Comparison of ENCODE assay signal across 8 cellular contexts in the genomic region with DNA sequence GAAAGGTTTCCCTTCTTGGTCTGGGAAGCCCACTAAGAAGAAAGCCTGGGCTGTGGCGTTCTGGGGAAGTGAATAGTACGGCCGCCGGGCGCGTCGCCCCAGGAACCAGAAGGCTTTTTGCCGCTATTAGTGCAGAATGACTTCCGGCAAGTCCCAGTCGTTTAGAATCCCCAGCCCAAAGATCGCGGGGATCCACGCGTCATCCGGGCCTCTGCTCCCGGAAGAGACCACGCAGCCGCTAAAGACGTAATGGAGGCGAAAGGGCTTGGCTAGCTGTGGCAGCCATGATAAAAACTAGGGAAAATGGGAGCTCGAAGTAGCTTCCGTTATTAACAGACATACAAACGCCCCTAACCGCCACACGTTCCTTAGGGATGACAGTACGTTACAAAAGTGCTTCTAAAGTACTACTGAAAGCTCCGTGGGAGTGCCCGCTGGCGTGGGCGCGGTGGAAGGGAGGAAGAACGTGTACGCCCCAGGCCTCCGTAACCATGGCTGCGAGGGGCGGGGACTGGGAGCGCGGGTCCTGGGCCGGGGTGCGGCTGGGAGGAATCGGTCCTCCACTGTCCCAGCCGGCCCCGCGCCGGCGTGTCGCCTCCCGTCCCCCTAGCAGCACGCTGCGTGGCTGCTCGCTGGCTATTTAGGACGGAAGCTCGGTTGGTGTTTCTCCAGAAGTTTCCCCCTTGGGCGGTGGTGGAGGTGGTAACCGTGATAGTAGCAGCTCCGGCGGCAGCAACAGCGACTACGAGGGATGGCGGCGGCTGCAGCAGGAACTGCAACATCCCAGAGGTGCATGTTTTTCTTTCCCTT. TPM values are rescaled to one million over a fixed set of nuclear protein-coding genes. Genes with fewer than 3 reads are reported as not detected.
DNase-seq lines count a peak whose midpoint lies in the region; ATAC-seq and TF ChIP-seq lines count a peak whose summit lies in the region.

Gene SUGT1, plus strand, starts transcription at position 667 of the 810 bp plus-strand sequence. Its CDS starts 85 bp downstream, at position 752.

- no peak within 1 kb of the TSS for H3K4me3 Mint-ChIP-seq in GM23338
- H3K4me3 Mint-ChIP-seq in activated T-helper 1 cell treated with anti-CD3 and anti-CD28 coated beads, Interleukin-12 subunit alpha, Interleukin-12 subunit beta, Interleukin-2, Interleukin-4 antibody, amounts not matched to agents 30 ng/mL and 10 ng/mL and 1 ng/mL, durations not matched to agents 14 hours and 24 hours and 36 hours: no peak within 1 kb of the TSS
- H3K4me3 Mint-ChIP-seq in naive thymus-derived CD4-positive, alpha-beta T cell: no peak within 1 kb of the TSS
- H3K4me3 Mint-ChIP-seq in stimulated activated naive B cell treated with anti-CD40 and anti-IgM and Interleukin-4, amounts not matched to agents 10 μg/mL and 1 μg/mL and 100 μg/mL, for 72 hours: no peak within 1 kb of the TSS

- intact Hi-C loops in activated T-helper 1 cell treated with anti-CD3 and anti-CD28 coated beads, Interleukin-12 subunit alpha, Interleukin-12 subunit beta, Interleukin-2, Interleukin-4 antibody, amounts not matched to agents 30 ng/mL and 10 ng/mL and 1 ng/mL, durations not matched to agents 14 hours and 24 hours and 36 hours (cut with micrococcal nuclease): loop anchor here (1.0 to 5.0 kb wide), 10 partner anchors 13 to 1200 kb away; partner anchors contain the start of genes ALG11, CKAP2, INTS6 and VPS36
- intact Hi-C loops in naive thymus-derived CD4-positive, alpha-beta T cell (cut with micrococcal nuclease): loop anchor here (1.0 kb wide), 9 partner anchors 13 to 1199 kb away; partner anchors contain the start of genes ALG11 (in 2 of the 2), CKAP2 (in 2 of the 2), INTS6 (in 2 of the 2) and VPS36 (in 2 of the 2)

- CTCF ChIA-PET in naive thymus-derived CD4-positive, alpha-beta T cell (lab: Charles Lee): interaction anchor here (0.7 to 2.1 kb wide), 5 partner anchors 9 to 202 kb away, joined by 3 to 25 read pairs (median 4); no protein-coding TSS in a partner anchor

- H3K4me3 ChIP-seq in GM23338: peak within 1 kb of the TSS; percentile 94
- H3K4me3 ChIP-seq in fibroblast of lung (replicated peaks in 1 of 4; ENCODE audit: control extremely low read depth in 1 of 4, insufficient read depth in 1 of 4, low read depth in 3 of 4, low read length in 4 of 4): peak within 1 kb of the TSS; percentile 93 to 99 (median 94)
- peak within 1 kb of the TSS; percentile 87 for H3K4me3 ChIP-seq in naive thymus-derived CD4-positive, alpha-beta T cell (ENCODE audit: low read length)

- H3K36me3 Mint-ChIP-seq in GM23338 (ENCODE audit: low read depth): peaks cover 22% of the 10 kb centered on the region
- H3K36me3 Mint-ChIP-seq in activated T-helper 1 cell treated with anti-CD3 and anti-CD28 coated beads, Interleukin-12 subunit alpha, Interleukin-12 subunit beta, Interleukin-2, Interleukin-4 antibody, amounts not matched to agents 30 ng/mL and 10 ng/mL and 1 ng/mL, durations not matched to agents 14 hours and 24 hours and 36 hours (ENCODE audit: low read depth): peaks cover 16% of the 10 kb centered on the region
- peaks cover 0 to 20% (median 6%) of the 10 kb centered on the region in 5 donors for H3K36me3 Mint-ChIP-seq in naive thymus-derived CD4-positive, alpha-beta T cell
- peaks cover 6 to 13% of the 10 kb centered on the region in 2 donors for H3K36me3 Mint-ChIP-seq in stimulated activated naive B cell treated with anti-CD40 and anti-IgM and Interleukin-4, amounts not matched to agents 10 μg/mL and 1 μg/mL and 100 μg/mL, for 72 hours

- peak within 1 kb of the TSS; percentile 98 for H3K9ac ChIP-seq in fibroblast of lung (ENCODE audit: insufficient read depth, low read length)

- no peaks in the 10 kb centered on the region for H3K27me3 Mint-ChIP-seq in GM23338 (ENCODE audit: insufficient read depth, low read depth, poor library complexity)
- no peaks in the 10 kb centered on the region for H3K27me3 Mint-ChIP-seq in activated T-helper 1 cell treated with anti-CD3 and anti-CD28 coated beads, Interleukin-12 subunit alpha, Interleukin-12 subunit beta, Interleukin-2, Interleukin-4 antibody, amounts not matched to agents 30 ng/mL and 10 ng/mL and 1 ng/mL, durations not matched to agents 14 hours and 24 hours and 36 hours (ENCODE audit: insufficient read depth)
- H3K27me3 Mint-ChIP-seq in naive thymus-derived CD4-positive, alpha-beta T cell: no peaks in the 10 kb centered on the region
- no peaks in the 10 kb centered on the region for H3K27me3 Mint-ChIP-seq in stimulated activated naive B cell treated with anti-CD40 and anti-IgM and Interleukin-4, amounts not matched to agents 10 μg/mL and 1 μg/mL and 100 μg/mL, for 72 hours

- TF ChIP-seq CTCF in GM23338 (conservative IDR thresholded peaks at IDR 0.05; ENCODE audit: low read depth in 2 of 2) (peak; percentile 31 to 51), fibroblast of lung (conservative IDR thresholded peaks at IDR 0.05 in 1 of 2, IDR thresholded peaks at IDR 0.05 in 1 of 2; ENCODE audit: low read depth in 1 of 2, low read length in 2 of 2) (peak; percentile 58 to 68)

- peak within 1 kb of the TSS; percentile 96 for H3K27ac ChIP-seq in GM23338 (ENCODE audit: low read depth)
- peak within 1 kb of the TSS; percentile 100 for H3K27ac ChIP-seq in fibroblast of lung (ENCODE audit: insufficient read depth, low read length)
- peak within 1 kb of the TSS; percentile 94 for H3K27ac ChIP-seq in naive thymus-derived CD4-positive, alpha-beta T cell (ENCODE audit: low read depth, low read length)

- peak; percentile 97 for DNase-seq in EL
- peak; percentile 97 for DNase-seq in GM23338 (ENCODE audit: low spot score)
- peak; percentile 98 for DNase-seq in LHCN-M2 (ENCODE audit: low read depth)
- peak; percentile 97 for DNase-seq in RPMI7951 (ENCODE audit: low read depth)
- DNase-seq in activated T-helper 1 cell treated with anti-CD3 and anti-CD28 coated beads, Interleukin-12 subunit alpha, Interleukin-12 subunit beta, Interleukin-2, Interleukin-4 antibody, amounts not matched to agents 30 ng/mL and 10 ng/mL and 1 ng/mL, durations not matched to agents 14 hours and 24 hours and 36 hours (ENCODE audit: low spot score): peak; percentile 93
- peak; percentile 98 for DNase-seq in fibroblast of lung (ENCODE audit: low read depth in 2 of 2)
- DNase-seq in naive thymus-derived CD4-positive, alpha-beta T cell: peak; percentile 90 to 97 (median 95)
- peak; percentile 97 for DNase-seq in stimulated activated naive B cell treated with anti-CD40 and anti-IgM and Interleukin-4, amounts not matched to agents 10 μg/mL and 1 μg/mL and 100 μg/mL, for 72 hours

- H3K36me3 ChIP-seq in GM23338 (ENCODE audit: insufficient read depth) (no peaks in the 10 kb centered on the region), fibroblast of lung (ENCODE audit: control insufficient read depth, insufficient read depth, low read length) (peaks cover 2% of the 10 kb centered on the region)
- H3K36me3 ChIP-seq in naive thymus-derived CD4-positive, alpha-beta T cell (ENCODE audit: control insufficient read depth in 2 of 3, insufficient read depth in 3 of 3, low read length in 3 of 3): peaks cover 0 to 6% (median under 1%) of the 10 kb centered on the region in 3 experiments

- H3K27me3 ChIP-seq in GM23338 (ENCODE audit: insufficient read depth): no peaks in the 10 kb centered on the region
- no peaks in the 10 kb centered on the region for H3K27me3 ChIP-seq in fibroblast of lung (ENCODE audit: control insufficient read depth, insufficient read depth, low read length)
- no peaks in the 10 kb centered on the region for H3K27me3 ChIP-seq in naive thymus-derived CD4-positive, alpha-beta T cell (ENCODE audit: control insufficient read depth in 2 of 2, insufficient read depth in 2 of 2, low read length in 2 of 2)

- H3K9me2 ChIP-seq in GM23338 (ENCODE audit: insufficient read depth): no peaks in the 10 kb centered on the region

- peaks cover 3% of the 10 kb centered on the region; the same call in 1 of the 3 replicates for H3K4me1 Mint-ChIP-seq in GM23338
- H3K4me1 Mint-ChIP-seq in activated T-helper 1 cell treated with anti-CD3 and anti-CD28 coated beads, Interleukin-12 subunit alpha, Interleukin-12 subunit beta, Interleukin-2, Interleukin-4 antibody, amounts not matched to agents 30 ng/mL and 10 ng/mL and 1 ng/mL, durations not matched to agents 14 hours and 24 hours and 36 hours (ENCODE audit: low read depth): peaks cover 15% of the 10 kb centered on the region
- peaks cover 6 to 18% (median 13%) of the 10 kb centered on the region in 7 donors for H3K4me1 Mint-ChIP-seq in naive thymus-derived CD4-positive, alpha-beta T cell
- peaks cover 5 to 7% of the 10 kb centered on the region in 2 donors for H3K4me1 Mint-ChIP-seq in stimulated activated naive B cell treated with anti-CD40 and anti-IgM and Interleukin-4, amounts not matched to agents 10 μg/mL and 1 μg/mL and 100 μg/mL, for 72 hours

- no peaks in the 10 kb centered on the region for H4K20me1 ChIP-seq in GM23338 (replicated peaks; ENCODE audit: insufficient read depth)
- H4K20me1 ChIP-seq in fibroblast of lung (ENCODE audit: control insufficient read depth, extremely low read depth, insufficient read depth, low read length): no peaks in the 10 kb centered on the region

- POLR2A ChIA-PET in naive thymus-derived CD4-positive, alpha-beta T cell (lab: Charles Lee): interaction anchor here (0.6 to 4.6 kb wide), 15 partner anchors 8 to 1501 kb away, joined by 3 to 100 read pairs (median 6); partner anchors contain the start of genes ALG11, INTS6 and VPS36

- H3K79me2 ChIP-seq in GM23338 (replicated peaks; ENCODE audit: insufficient read depth): peaks cover 64% of the 10 kb centered on the region
- peaks cover 71% of the 10 kb centered on the region for H3K79me2 ChIP-seq in fibroblast of lung (ENCODE audit: control insufficient read depth, insufficient read depth, low read length)

- H3K27ac Mint-ChIP-seq in GM23338: no peak within 1 kb of the TSS
- H3K27ac Mint-ChIP-seq in activated T-helper 1 cell treated with anti-CD3 and anti-CD28 coated beads, Interleukin-12 subunit alpha, Interleukin-12 subunit beta, Interleukin-2, Interleukin-4 antibody, amounts not matched to agents 30 ng/mL and 10 ng/mL and 1 ng/mL, durations not matched to agents 14 hours and 24 hours and 36 hours: no peak within 1 kb of the TSS
- no peak within 1 kb of the TSS for H3K27ac Mint-ChIP-seq in naive thymus-derived CD4-positive, alpha-beta T cell
- H3K27ac Mint-ChIP-seq in stimulated activated naive B cell treated with anti-CD40 and anti-IgM and Interleukin-4, amounts not matched to agents 10 μg/mL and 1 μg/mL and 100 μg/mL, for 72 hours: peak within 1 kb of the TSS; percentile 62

- peak within 1 kb of the TSS; percentile 84 for H3K4me2 ChIP-seq in GM23338
- H3K4me2 ChIP-seq in fibroblast of lung (ENCODE audit: extremely low read depth, insufficient read depth, low read length): peak within 1 kb of the TSS; percentile 88

- H3F3A ChIP-seq in GM23338 (replicated peaks; ENCODE audit: low read depth): no peaks in the 10 kb centered on the region

- no peaks in the 10 kb centered on the region for H3K9me3 ChIP-seq in fibroblast of lung (ENCODE audit: control insufficient read depth, insufficient read depth, low read depth, low read length)
- no peaks in the 10 kb centered on the region for H3K9me3 ChIP-seq in naive thymus-derived CD4-positive, alpha-beta T cell (ENCODE audit: control insufficient read depth in 2 of 3, low read length in 3 of 3)

- H2AFZ ChIP-seq in GM23338 (peak within 1 kb of the TSS; percentile 53), fibroblast of lung (ENCODE audit: low read length) (peak within 1 kb of the TSS; percentile 96)

- H3K4me1 ChIP-seq in GM23338 (ENCODE audit: insufficient read depth) (peaks cover 15% of the 10 kb centered on the region), fibroblast of lung (ENCODE audit: control insufficient read depth, extremely low read depth, insufficient read depth, low read length) (peaks cover 3% of the 10 kb centered on the region)
- H3K4me1 ChIP-seq in naive thymus-derived CD4-positive, alpha-beta T cell (ENCODE audit: control insufficient read depth in 2 of 2, insufficient read depth in 2 of 2, low read length in 2 of 2): peaks cover 17 to 22% of the 10 kb centered on the region in 2 donors

- ATAC-seq in GM23338: peak; percentile 97
- ATAC-seq in naive thymus-derived CD4-positive, alpha-beta T cell: peak; percentile 96
- ATAC-seq in stimulated activated naive B cell treated with anti-CD40 and anti-IgM and Interleukin-4, amounts not matched to agents 10 μg/mL and 1 μg/mL and 100 μg/mL, for 72 hours (replicated peaks): peak; percentile 96

- no peaks in the 10 kb centered on the region for H3K9me3 Mint-ChIP-seq in GM23338
- H3K9me3 Mint-ChIP-seq in activated T-helper 1 cell treated with anti-CD3 and anti-CD28 coated beads, Interleukin-12 subunit alpha, Interleukin-12 subunit beta, Interleukin-2, Interleukin-4 antibody, amounts not matched to agents 30 ng/mL and 10 ng/mL and 1 ng/mL, durations not matched to agents 14 hours and 24 hours and 36 hours: no peaks in the 10 kb centered on the region
- no peaks in the 10 kb centered on the region for H3K9me3 Mint-ChIP-seq in naive thymus-derived CD4-positive, alpha-beta T cell
- H3K9me3 Mint-ChIP-seq in stimulated activated naive B cell treated with anti-CD40 and anti-IgM and Interleukin-4, amounts not matched to agents 10 μg/mL and 1 μg/mL and 100 μg/mL, for 72 hours: no peaks in the 10 kb centered on the region

RNA-seq across cellular contexts. Expression of gene SUGT1, which starts in this region (rescaled TPM):
- total RNA-seq in GM23338 (2014; rRNA removed; shearing (Covaris generic)): 60.9 and 61.3 TPM in 2 replicates
- 153 and 172 TPM in 2 replicates for polyA plus RNA-seq in GM23338 (2016; fragmentation: Nextera tagmentation; extraction: Ambion mirVana)
- total RNA-seq in LHCN-M2 (2014; rRNA removed): 46.4 and 49.4 TPM in 2 replicates
- 44.5 TPM for polyA plus RNA-seq in LHCN-M2 (2012)
- 36.2 and 46.3 TPM in 2 replicates for total RNA-seq in RPMI7951 (2014; rRNA removed; shearing (Covaris generic))
- 63.3 and 66.1 TPM in 2 replicates for total RNA-seq in activated T-helper 1 cell treated with anti-CD3 and anti-CD28 coated beads, Interleukin-12 subunit alpha, Interleukin-12 subunit beta, Interleukin-2, Interleukin-4 antibody, amounts not matched to agents 30 ng/mL and 10 ng/mL and 1 ng/mL, durations not matched to agents 14 hours and 24 hours and 36 hours
- 45.2 and 45.7 TPM in 2 replicates for total RNA-seq in fibroblast of lung
- 59.4 and 60.0 TPM in 2 replicates for polyA plus RNA-seq in fibroblast of lung
- 65.9 and 66.3 TPM in 2 replicates for polyA plus RNA-seq in fibroblast of lung (2012)
- polyA minus RNA-seq in fibroblast of lung (ENCODE audit: low replicate concordance): 33.1 and 41.2 TPM in 2 replicates
- total RNA-seq in naive thymus-derived CD4-positive, alpha-beta T cell: 10 to 100 TPM; 21.3 to 49.0 (median 33.8) TPM
- polyA plus RNA-seq in naive thymus-derived CD4-positive, alpha-beta T cell: 10 to 100 TPM; 40.6 to 47.6 TPM

Comparison
In these comparisons a context has a peak if more than half of its experiments do, and no peak if none do; other contexts are left out.
1. Peak in every context shown above with its lines: DNase-seq, ATAC-seq, H3K4me3 ChIP-seq and H3K27ac ChIP-seq.